ENCODE assay signal across 1 cellular context in the genomic region with DNA sequence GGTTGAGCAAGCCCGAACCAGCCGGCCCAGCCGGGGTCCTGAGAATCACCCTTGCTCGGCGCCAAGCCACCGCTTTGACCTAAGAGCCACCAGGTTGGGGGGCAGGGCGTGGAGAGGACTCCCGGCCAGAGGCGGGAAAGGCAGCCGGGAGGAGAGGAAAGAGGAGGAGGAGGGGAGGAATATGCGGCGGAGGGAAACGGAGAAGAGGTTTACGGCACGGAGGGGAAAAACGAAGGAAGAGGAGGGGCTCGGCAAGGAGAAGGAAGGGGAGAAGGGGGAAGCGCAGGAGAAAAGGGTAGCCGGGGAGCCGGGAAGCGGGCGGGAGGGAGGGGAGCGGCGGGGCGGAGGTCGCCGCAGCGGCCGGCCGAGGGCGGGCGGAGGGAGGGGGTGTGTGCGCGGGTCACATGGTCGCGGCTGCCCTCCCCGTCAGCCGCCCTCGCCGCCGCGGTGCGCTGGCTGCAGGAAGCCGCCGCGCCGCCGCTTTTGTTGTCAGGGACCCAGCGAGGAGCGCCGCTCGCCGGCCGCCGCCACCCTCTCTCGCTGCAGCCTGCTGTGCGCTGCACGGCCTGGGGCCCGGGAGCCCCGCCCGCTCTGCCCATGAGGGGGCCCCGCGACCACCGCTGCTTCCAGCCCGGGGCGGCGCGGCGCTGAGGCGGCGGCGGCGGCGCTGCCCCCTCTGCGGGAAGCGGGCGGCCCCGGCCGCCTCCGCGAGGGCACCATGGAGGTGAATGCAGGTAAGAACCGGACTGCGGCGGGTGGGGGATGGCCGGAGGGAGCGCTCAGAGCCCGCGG.
TF ChIP-seq lines count a peak whose summit lies in the region.

A gene (plus strand): TSS at position 426 of the 792 bp plus-strand sequence. CDS start 293 bp downstream, at position 719.

TF ChIP-seq in K562, 482 proteins besides CTCF, POLR2A, EP300 and RAD21 (continued from another document and continues in another):
- TF ChIP-seq, protein P1, sequence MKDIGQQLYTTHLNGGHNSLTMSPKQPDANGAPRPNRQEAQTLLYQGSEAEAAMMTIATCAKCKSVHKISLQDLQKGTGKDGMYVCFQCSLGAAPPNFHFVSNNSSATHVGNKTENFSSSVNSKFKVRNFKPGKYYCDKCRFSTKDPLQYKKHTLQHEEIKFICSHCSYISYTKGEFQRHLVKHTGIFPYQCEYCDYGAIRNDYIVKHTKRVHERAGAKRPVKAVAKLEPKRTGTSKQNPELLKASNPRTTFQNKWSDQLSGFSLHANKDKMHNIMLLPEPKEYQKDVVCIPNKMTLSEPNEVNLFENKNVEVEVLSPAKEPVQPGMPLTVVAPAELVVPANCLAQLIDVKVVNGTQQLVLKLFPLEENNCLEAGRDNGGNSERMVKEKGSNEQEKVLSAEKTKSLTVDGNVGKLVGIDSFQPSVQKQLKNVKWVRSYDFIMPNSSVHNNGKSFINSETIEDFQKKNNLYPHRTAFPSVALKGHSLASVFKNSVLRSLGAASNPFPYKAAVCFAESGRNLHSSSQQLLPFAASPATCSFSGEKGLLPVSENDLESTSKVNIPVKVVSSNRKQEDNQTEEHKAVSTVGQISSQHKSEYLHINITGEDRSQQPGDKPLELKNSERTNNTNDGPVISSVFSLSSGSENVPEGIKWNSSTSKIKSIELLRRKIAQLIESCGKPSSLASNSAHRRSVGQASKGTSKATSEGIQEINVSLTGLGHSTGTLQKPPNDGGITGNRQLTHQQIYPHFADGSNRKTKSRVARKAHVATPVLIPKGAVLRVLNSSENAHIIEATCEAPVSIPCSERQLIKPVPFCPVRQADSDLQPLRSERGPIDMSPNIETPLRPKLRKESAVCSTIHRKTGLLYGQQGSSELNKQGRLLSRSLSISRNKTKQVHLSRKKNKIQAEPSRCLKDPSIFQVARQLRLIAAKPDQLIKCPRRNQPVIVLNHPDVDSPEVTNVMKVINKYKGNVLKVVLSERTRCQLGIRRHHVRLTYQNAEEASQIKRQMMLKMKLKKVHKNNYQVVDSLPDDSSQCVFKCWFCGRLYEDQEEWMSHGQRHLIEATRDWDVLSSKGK (CRISPR knock-in tag; IDR thresholded peaks at IDR 0.05) = no peak
- TF ChIP-seq RFX1 (IDR thresholded peaks at IDR 0.05) = no peak
- no peak for TF ChIP-seq IRF2 (CRISPR knock-in tag; IDR thresholded peaks at IDR 0.05)
- TF ChIP-seq ZNF224 (CRISPR knock-in tag; IDR thresholded peaks at IDR 0.05) = no peak
- TF ChIP-seq, protein P2, sequence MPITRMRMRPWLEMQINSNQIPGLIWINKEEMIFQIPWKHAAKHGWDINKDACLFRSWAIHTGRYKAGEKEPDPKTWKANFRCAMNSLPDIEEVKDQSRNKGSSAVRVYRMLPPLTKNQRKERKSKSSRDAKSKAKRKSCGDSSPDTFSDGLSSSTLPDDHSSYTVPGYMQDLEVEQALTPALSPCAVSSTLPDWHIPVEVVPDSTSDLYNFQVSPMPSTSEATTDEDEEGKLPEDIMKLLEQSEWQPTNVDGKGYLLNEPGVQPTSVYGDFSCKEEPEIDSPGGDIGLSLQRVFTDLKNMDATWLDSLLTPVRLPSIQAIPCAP (CRISPR knock-in tag; IDR thresholded peaks at IDR 0.05; ENCODE audit: borderline replicate concordance) = no peak
- TF ChIP-seq MCM2 (IDR thresholded peaks at IDR 0.05; ENCODE audit: low read depth) = no peak
- TF ChIP-seq HIVEP1 (CRISPR knock-in tag; IDR thresholded peaks at IDR 0.05) = no peak
- TF ChIP-seq CBX3 (IDR thresholded peaks at IDR 0.05; ENCODE audit: borderline replicate concordance in 1 of 2, low read length in 2 of 2) = no peak
- TF ChIP-seq, protein P3, sequence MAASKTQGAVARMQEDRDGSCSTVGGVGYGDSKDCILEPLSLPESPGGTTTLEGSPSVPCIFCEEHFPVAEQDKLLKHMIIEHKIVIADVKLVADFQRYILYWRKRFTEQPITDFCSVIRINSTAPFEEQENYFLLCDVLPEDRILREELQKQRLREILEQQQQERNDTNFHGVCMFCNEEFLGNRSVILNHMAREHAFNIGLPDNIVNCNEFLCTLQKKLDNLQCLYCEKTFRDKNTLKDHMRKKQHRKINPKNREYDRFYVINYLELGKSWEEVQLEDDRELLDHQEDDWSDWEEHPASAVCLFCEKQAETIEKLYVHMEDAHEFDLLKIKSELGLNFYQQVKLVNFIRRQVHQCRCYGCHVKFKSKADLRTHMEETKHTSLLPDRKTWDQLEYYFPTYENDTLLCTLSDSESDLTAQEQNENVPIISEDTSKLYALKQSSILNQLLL (CRISPR knock-in tag; IDR thresholded peaks at IDR 0.05; ENCODE audit: borderline replicate concordance) = no peak
- no peak for TF ChIP-seq IFI16 (CRISPR knock-in tag; IDR thresholded peaks at IDR 0.05)
- TF ChIP-seq, protein P4, sequence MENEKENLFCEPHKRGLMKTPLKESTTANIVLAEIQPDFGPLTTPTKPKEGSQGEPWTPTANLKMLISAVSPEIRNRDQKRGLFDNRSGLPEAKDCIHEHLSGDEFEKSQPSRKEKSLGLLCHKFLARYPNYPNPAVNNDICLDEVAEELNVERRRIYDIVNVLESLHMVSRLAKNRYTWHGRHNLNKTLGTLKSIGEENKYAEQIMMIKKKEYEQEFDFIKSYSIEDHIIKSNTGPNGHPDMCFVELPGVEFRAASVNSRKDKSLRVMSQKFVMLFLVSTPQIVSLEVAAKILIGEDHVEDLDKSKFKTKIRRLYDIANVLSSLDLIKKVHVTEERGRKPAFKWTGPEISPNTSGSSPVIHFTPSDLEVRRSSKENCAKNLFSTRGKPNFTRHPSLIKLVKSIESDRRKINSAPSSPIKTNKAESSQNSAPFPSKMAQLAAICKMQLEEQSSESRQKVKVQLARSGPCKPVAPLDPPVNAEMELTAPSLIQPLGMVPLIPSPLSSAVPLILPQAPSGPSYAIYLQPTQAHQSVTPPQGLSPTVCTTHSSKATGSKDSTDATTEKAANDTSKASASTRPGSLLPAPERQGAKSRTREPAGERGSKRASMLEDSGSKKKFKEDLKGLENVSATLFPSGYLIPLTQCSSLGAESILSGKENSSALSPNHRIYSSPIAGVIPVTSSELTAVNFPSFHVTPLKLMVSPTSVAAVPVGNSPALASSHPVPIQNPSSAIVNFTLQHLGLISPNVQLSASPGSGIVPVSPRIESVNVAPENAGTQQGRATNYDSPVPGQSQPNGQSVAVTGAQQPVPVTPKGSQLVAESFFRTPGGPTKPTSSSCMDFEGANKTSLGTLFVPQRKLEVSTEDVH (IDR thresholded peaks at IDR 0.05; ENCODE audit: low read depth, partially characterized antibody) = peak; percentile 78
- no peak for TF ChIP-seq KLF10 (CRISPR knock-in tag; IDR thresholded peaks at IDR 0.05)
- TF ChIP-seq, protein P5, sequence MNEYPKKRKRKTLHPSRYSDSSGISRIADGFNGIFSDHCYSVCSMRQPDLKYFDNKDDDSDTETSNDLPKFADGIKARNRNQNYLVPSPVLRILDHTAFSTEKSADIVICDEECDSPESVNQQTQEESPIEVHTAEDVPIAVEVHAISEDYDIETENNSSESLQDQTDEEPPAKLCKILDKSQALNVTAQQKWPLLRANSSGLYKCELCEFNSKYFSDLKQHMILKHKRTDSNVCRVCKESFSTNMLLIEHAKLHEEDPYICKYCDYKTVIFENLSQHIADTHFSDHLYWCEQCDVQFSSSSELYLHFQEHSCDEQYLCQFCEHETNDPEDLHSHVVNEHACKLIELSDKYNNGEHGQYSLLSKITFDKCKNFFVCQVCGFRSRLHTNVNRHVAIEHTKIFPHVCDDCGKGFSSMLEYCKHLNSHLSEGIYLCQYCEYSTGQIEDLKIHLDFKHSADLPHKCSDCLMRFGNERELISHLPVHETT (CRISPR knock-in tag; conservative IDR thresholded peaks at IDR 0.05 in 1 of 2, IDR thresholded peaks at IDR 0.05 in 1 of 2) = no peak
- TF ChIP-seq, protein P6, sequence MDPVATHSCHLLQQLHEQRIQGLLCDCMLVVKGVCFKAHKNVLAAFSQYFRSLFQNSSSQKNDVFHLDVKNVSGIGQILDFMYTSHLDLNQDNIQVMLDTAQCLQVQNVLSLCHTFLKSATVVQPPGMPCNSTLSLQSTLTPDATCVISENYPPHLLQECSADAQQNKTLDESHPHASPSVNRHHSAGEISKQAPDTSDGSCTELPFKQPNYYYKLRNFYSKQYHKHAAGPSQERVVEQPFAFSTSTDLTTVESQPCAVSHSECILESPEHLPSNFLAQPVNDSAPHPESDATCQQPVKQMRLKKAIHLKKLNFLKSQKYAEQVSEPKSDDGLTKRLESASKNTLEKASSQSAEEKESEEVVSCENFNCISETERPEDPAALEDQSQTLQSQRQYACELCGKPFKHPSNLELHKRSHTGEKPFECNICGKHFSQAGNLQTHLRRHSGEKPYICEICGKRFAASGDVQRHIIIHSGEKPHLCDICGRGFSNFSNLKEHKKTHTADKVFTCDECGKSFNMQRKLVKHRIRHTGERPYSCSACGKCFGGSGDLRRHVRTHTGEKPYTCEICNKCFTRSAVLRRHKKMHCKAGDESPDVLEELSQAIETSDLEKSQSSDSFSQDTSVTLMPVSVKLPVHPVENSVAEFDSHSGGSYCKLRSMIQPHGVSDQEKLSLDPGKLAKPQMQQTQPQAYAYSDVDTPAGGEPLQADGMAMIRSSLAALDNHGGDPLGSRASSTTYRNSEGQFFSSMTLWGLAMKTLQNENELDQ (CRISPR knock-in tag; IDR thresholded peaks at IDR 0.05; ENCODE audit: borderline replicate concordance) = no peak
- no peak for TF ChIP-seq ZNF696 (CRISPR knock-in tag; conservative IDR thresholded peaks at IDR 0.05)
- TF ChIP-seq CBFA2T3 (IDR thresholded peaks at IDR 0.05) = no peak
- TF ChIP-seq, protein P7, sequence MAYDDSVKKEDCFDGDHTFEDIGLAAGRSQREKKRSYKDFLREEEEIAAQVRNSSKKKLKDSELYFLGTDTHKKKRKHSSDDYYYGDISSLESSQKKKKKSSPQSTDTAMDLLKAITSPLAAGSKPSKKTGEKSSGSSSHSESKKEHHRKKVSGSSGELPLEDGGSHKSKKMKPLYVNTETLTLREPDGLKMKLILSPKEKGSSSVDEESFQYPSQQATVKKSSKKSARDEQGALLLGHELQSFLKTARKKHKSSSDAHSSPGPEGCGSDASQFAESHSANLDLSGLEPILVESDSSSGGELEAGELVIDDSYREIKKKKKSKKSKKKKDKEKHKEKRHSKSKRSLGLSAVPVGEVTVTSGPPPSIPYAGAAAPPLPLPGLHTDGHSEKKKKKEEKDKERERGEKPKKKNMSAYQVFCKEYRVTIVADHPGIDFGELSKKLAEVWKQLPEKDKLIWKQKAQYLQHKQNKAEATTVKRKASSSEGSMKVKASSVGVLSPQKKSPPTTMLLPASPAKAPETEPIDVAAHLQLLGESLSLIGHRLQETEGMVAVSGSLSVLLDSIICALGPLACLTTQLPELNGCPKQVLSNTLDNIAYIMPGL (CRISPR knock-in tag; IDR thresholded peaks at IDR 0.05) = 0 out of 2 replicates have a peak, but pooled peaks have one; percentile 3
- TF ChIP-seq KDM5B (IDR thresholded peaks at IDR 0.05; ENCODE audit: insufficient replicate concordance, low read depth, low read length) = no peak
- peak; percentile 39; the same call in 1 of the 2 replicates for TF ChIP-seq MTA2 (IDR thresholded peaks at IDR 0.05; ENCODE audit: low read depth)
- peak; percentile 20 for TF ChIP-seq ASH1L (IDR thresholded peaks at IDR 0.05; ENCODE audit: borderline replicate concordance, low read depth, partially characterized antibody)
- no peak for TF ChIP-seq ZNF830 (CRISPR knock-in tag; IDR thresholded peaks at IDR 0.05)
- TF ChIP-seq, protein P8, sequence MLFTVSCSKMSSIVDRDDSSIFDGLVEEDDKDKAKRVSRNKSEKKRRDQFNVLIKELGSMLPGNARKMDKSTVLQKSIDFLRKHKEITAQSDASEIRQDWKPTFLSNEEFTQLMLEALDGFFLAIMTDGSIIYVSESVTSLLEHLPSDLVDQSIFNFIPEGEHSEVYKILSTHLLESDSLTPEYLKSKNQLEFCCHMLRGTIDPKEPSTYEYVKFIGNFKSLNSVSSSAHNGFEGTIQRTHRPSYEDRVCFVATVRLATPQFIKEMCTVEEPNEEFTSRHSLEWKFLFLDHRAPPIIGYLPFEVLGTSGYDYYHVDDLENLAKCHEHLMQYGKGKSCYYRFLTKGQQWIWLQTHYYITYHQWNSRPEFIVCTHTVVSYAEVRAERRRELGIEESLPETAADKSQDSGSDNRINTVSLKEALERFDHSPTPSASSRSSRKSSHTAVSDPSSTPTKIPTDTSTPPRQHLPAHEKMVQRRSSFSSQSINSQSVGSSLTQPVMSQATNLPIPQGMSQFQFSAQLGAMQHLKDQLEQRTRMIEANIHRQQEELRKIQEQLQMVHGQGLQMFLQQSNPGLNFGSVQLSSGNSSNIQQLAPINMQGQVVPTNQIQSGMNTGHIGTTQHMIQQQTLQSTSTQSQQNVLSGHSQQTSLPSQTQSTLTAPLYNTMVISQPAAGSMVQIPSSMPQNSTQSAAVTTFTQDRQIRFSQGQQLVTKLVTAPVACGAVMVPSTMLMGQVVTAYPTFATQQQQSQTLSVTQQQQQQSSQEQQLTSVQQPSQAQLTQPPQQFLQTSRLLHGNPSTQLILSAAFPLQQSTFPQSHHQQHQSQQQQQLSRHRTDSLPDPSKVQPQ (CRISPR knock-in tag; IDR thresholded peaks at IDR 0.05; ENCODE audit: borderline replicate concordance) = peak; percentile 11; the same call in 1 of the 2 replicates
- TF ChIP-seq CBX1 (IDR thresholded peaks at IDR 0.05; ENCODE audit: low read depth) = no peak
- no peak for TF ChIP-seq HMG20B (CRISPR knock-in tag; IDR thresholded peaks at IDR 0.05)
- TF ChIP-seq KLF6 (CRISPR knock-in tag; IDR thresholded peaks at IDR 0.05; ENCODE audit: borderline replicate concordance) = no peak
- TF ChIP-seq, protein P9, sequence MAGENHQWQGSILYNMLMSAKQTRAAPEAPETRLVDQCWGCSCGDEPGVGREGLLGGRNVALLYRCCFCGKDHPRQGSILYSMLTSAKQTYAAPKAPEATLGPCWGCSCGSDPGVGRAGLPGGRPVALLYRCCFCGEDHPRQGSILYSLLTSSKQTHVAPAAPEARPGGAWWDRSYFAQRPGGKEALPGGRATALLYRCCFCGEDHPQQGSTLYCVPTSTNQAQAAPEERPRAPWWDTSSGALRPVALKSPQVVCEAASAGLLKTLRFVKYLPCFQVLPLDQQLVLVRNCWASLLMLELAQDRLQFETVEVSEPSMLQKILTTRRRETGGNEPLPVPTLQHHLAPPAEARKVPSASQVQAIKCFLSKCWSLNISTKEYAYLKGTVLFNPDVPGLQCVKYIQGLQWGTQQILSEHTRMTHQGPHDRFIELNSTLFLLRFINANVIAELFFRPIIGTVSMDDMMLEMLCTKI (IDR thresholded peaks at IDR 0.05; ENCODE audit: partially characterized antibody) = no peak
